ENCODE assay signal across 9 cellular contexts in the genomic region with DNA sequence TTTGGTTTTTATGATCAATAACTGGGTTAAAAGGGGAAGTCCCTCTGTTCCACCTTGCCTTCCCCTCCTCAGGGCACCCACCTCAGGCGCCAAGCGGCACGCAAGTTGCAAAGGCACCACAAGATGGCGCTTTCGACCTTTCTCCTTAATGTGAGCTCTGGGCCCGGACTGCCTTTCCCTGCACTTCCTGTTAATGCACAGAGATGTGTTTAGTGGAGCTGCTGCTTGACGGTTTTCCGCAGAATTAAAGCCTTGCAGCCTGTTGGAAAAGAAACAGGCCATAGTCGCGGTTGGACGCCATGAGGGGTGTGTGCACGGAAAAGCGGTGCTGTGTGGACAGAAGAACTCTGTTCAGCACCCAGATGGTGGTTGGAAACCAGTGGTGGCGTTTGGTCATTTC. TPM values are rescaled to one million over a fixed set of nuclear protein-coding genes. Genes with fewer than 3 reads are reported as not detected.
DNase-seq lines count a peak whose midpoint lies in the region; ATAC-seq lines count a peak whose summit lies in the region.
"Had no signal": no experiment of that assay in that cellular context is flagged by ENCODE, and none has a peak within 500 bp of the region (broad histone marks: within the 10 kb centered on the region; RNA-seq: fewer than 3 reads in every experiment).

No MANE protein-coding gene starts in this region.

- no peaks in the 10 kb centered on the region for H3K9me3 Mint-ChIP-seq in activated CD4-positive, alpha-beta T cell treated with anti-CD3 and anti-CD28 coated beads for 36 hours (ENCODE audit: low read depth)

- POLR2A ChIA-PET in activated CD4-positive, alpha-beta T cell treated with anti-CD3 and anti-CD28 coated beads for 36 hours (lab: Charles Lee): no interaction called here

- ATAC-seq in GM19025 (IDR thresholded peaks at IDR 0.05; ENCODE audit: low read depth, unreplicated experiment) (peak; percentile 74), HG03159 (IDR thresholded peaks at IDR 0.05; ENCODE audit: unreplicated experiment) (peak; percentile 94)
- ATAC-seq in activated CD4-positive, alpha-beta T cell treated with anti-CD3 and anti-CD28 coated beads for 36 hours: peak; percentile 96

- intact Hi-C loops in activated CD4-positive, alpha-beta T cell treated with anti-CD3 and anti-CD28 coated beads for 36 hours (cut with DNase I, micrococcal nuclease): loop anchor here (1.0 kb wide), 1 partner anchor 269 kb away; no protein-coding TSS in a partner anchor

- peaks cover 32% of the 10 kb centered on the region for H3K27me3 Mint-ChIP-seq in activated CD4-positive, alpha-beta T cell treated with anti-CD3 and anti-CD28 coated beads for 36 hours

- H3K36me3 Mint-ChIP-seq in activated CD4-positive, alpha-beta T cell treated with anti-CD3 and anti-CD28 coated beads for 36 hours (ENCODE audit: low read depth): no peaks in the 10 kb centered on the region

- peaks cover 8% of the 10 kb centered on the region for H3K4me1 Mint-ChIP-seq in activated CD4-positive, alpha-beta T cell treated with anti-CD3 and anti-CD28 coated beads for 36 hours

- H3K27ac Mint-ChIP-seq in activated CD4-positive, alpha-beta T cell treated with anti-CD3 and anti-CD28 coated beads for 36 hours: no peak overlapping the region

- DNase-seq in C1 segment of cervical spinal cord (lab: John Stamatoyannopoulos, UW) (peak in 13 of 14 donors; percentile 7 to 67 (median 43)), NCI-H345 (lab: John Stamatoyannopoulos, UW) (peak; percentile 82), dedifferentiated amniotic fluid mesenchymal stem cell (ENCODE audit: extremely low spot score) (peak; percentile 74), medulla oblongata (ENCODE audit: extremely low spot score) (peak; percentile 90)
- peak; percentile 90 for DNase-seq in activated CD4-positive, alpha-beta T cell treated with anti-CD3 and anti-CD28 coated beads for 36 hours
- DNase-seq in stimulated activated CD8-positive, alpha-beta memory T cell treated with anti-CD3 and anti-CD28 coated beads, Interleukin-4, amount 100 ng/mL, for 24 hours (ENCODE audit: low read depth): peak; percentile 48

- H3K4me3 Mint-ChIP-seq in activated CD4-positive, alpha-beta T cell treated with anti-CD3 and anti-CD28 coated beads for 36 hours: no peak overlapping the region

- CTCF ChIA-PET in activated CD4-positive, alpha-beta T cell treated with anti-CD3 and anti-CD28 coated beads for 36 hours (lab: Charles Lee): interaction anchor here (0.6 to 11.6 kb wide), 14 partner anchors 10 to 550 kb away, joined by 3 to 282 read pairs (median 3); no protein-coding TSS in a partner anchor

RNA-seq across cellular contexts. Expression of a gene that starts 17.9 kb away (rescaled TPM):
- total RNA-seq in activated CD4-positive, alpha-beta T cell treated with anti-CD3 and anti-CD28 coated beads for 36 hours: not detected
- total RNA-seq: T-helper 2 cell treated with Interferon-gamma antibody and Interleukin-4, amounts not matched to agents 100 ng/mL and 5 ng/mL, for 36 hours had no signal

RNA-seq across cellular contexts. Expression of a gene that starts 25.1 kb away (rescaled TPM):
- total RNA-seq in activated CD4-positive, alpha-beta T cell treated with anti-CD3 and anti-CD28 coated beads for 36 hours: not detected
- total RNA-seq: T-helper 2 cell treated with Interferon-gamma antibody and Interleukin-4, amounts not matched to agents 100 ng/mL and 5 ng/mL, for 36 hours had no signal

Comparison
In these comparisons a context has a peak if more than half of its experiments do, and no peak if none do; other contexts are left out.
1. Peak in every context shown above with its lines: DNase-seq and ATAC-seq.